ENCODE assay signal across 18 cellular contexts in genomic region chr9:106880081-106880480, GRCh38. TPM values are rescaled to one million over a fixed set of nuclear protein-coding genes. Genes with fewer than 3 reads are reported as not detected.
DNase-seq lines count a peak whose midpoint lies in the region; ATAC-seq and TF ChIP-seq lines count a peak whose summit lies in the region.
"Had no signal": no experiment of that assay in that cellular context is flagged by ENCODE, and none has a peak within 500 bp of the region (broad histone marks: within the 10 kb centered on the region; RNA-seq: fewer than 3 reads in every experiment).

No MANE protein-coding gene starts in this region.

- H2BK12ac ChIP-seq in mesenchymal stem cell (ENCODE audit: low read length in 2 of 2): peak overlapping the region; percentile 38 to 54

- no peak overlapping the region for H4K8ac ChIP-seq in mesenchymal stem cell (ENCODE audit: low read length)

- H3K4me2 ChIP-seq in mesenchymal stem cell (ENCODE audit: low read length, poor library complexity, severe bottlenecking): no peak overlapping the region
- H3K4me2 ChIP-seq: KMS-11 had no signal

- no peak overlapping the region for H3K14ac ChIP-seq in mesenchymal stem cell (ENCODE audit: low read length in 2 of 2)

- peaks cover 20% of the 10 kb centered on the region for H3K36me3 Mint-ChIP-seq in WTC11
- H3K36me3 Mint-ChIP-seq: naive B cell had no signal

- H3K4me3 Mint-ChIP-seq in WTC11: no peak overlapping the region
- H3K4me3 Mint-ChIP-seq: naive B cell, T-helper 17 cell had no signal

- H3K4ac ChIP-seq in mesenchymal stem cell (ENCODE audit: low read depth in 1 of 2, low read length in 2 of 2): peak overlapping the region in 1 of 2 experiments; percentile 54

- peak overlapping the region in 1 of 2 experiments; percentile 0 for H3K18ac ChIP-seq in mesenchymal stem cell (ENCODE audit: low read depth in 1 of 2, low read length in 2 of 2)

- no peak overlapping the region for H2BK5ac ChIP-seq in mesenchymal stem cell (ENCODE audit: low read depth, low read length, poor library complexity, severe bottlenecking)

- ATAC-seq in WTC11 (no peak), HG02642 (IDR thresholded peaks at IDR 0.05; ENCODE audit: poor library complexity, unreplicated experiment) (no peak)
- ATAC-seq: T-helper 17 cell had no signal

- H3K36me3 ChIP-seq in mesenchymal stem cell (ENCODE audit: control insufficient read depth in 1 of 2, insufficient read depth in 2 of 2, low read depth in 1 of 2, low read length in 2 of 2): no peaks in the 10 kb centered on the region
- H3K36me3 ChIP-seq: thoracic aorta had no signal

- no peak overlapping the region for H2BK15ac ChIP-seq in mesenchymal stem cell (ENCODE audit: low read depth, poor library complexity, severe bottlenecking)

- peak overlapping the region; percentile 62 for H3K27ac ChIP-seq in epithelial cell of prostate
- H3K27ac ChIP-seq in mesenchymal stem cell (ENCODE audit: low read length, poor library complexity, severe bottlenecking): peak overlapping the region; percentile 79
- peak overlapping the region; percentile 84 for H3K27ac ChIP-seq in substantia nigra (ENCODE audit: low read depth, low read length, poor library complexity, severe bottlenecking)
- H3K27ac ChIP-seq: KMS-11, thoracic aorta had no signal

- peak overlapping the region; percentile 25; the same call in 1 of the 2 replicates for H3K27ac Mint-ChIP-seq in WTC11
- H3K27ac Mint-ChIP-seq: naive B cell, T-helper 17 cell had no signal

- H3K4me3 ChIP-seq in mesenchymal stem cell (ENCODE audit: insufficient read depth in 1 of 2, low read depth in 1 of 2, low read length in 2 of 2): no peak overlapping the region
- H3K4me3 ChIP-seq: HAP-1, thoracic aorta had no signal

- no peaks in the 10 kb centered on the region for H3K27me3 ChIP-seq in mesenchymal stem cell (ENCODE audit: control insufficient read depth in 1 of 2, insufficient read depth in 1 of 2, low read length in 2 of 2)

- H4K91ac ChIP-seq in mesenchymal stem cell (ENCODE audit: low read length): no peak overlapping the region

- no peak overlapping the region for H3K23ac ChIP-seq in mesenchymal stem cell (ENCODE audit: low read length in 2 of 2)

- no peak overlapping the region for H2AFZ ChIP-seq in mesenchymal stem cell (ENCODE audit: low read depth, low read length)

- no peak for TF ChIP-seq CTCF in WTC11 (IDR thresholded peaks at IDR 0.05)

- H3K9me3 ChIP-seq in mesenchymal stem cell (ENCODE audit: control insufficient read depth, low read length): no peaks in the 10 kb centered on the region
- H3K9me3 ChIP-seq: HAP-1, thoracic aorta had no signal

- H3K79me1 ChIP-seq in mesenchymal stem cell (replicated peaks; ENCODE audit: low read length, poor library complexity, severe bottlenecking): no peaks in the 10 kb centered on the region

- H3K4me1 Mint-ChIP-seq in WTC11: peaks cover 95% of the 10 kb centered on the region
- H3K4me1 Mint-ChIP-seq: naive B cell, T-helper 17 cell had no signal

- no peak overlapping the region for H2BK120ac ChIP-seq in mesenchymal stem cell (ENCODE audit: low read depth, low read length)

- DNase-seq in WTC11 (ENCODE audit: low spot score): no peak
- no peak for DNase-seq in epithelial cell of prostate (ENCODE audit: low read depth, low spot score)
- peak; percentile 69 for DNase-seq in mesenchymal stem cell
- DNase-seq in substantia nigra (lab: John Stamatoyannopoulos, UW): peak in 1 of 49 donors; percentile 12
- no peak for DNase-seq in NCI-H226
- no peak for DNase-seq in NCI-H1105 treated with DMSO at 0.1 percent for 48 hours (lab: John Stamatoyannopoulos, UW)
- no peak for DNase-seq in NAMALWA (ENCODE audit: low spot score)
- DNase-seq: activated CD4-positive, alpha-beta T cell treated with anti-CD3 and anti-CD28 coated beads for 4 hours; activated T-cell treated with anti-CD3 and anti-CD28 coated beads, Interleukin-2, amount 50 U/mL, for 48 hours; DMS153; effector CD4-positive, alpha-beta T cell; naive B cell; NCI-H510A treated with DMSO at 0.1 percent for 48 hours; T-helper 17 cell had no signal

- no peaks in the 10 kb centered on the region for H3K27me3 Mint-ChIP-seq in WTC11 (ENCODE audit: low read depth)
- H3K27me3 Mint-ChIP-seq: T-helper 17 cell had no signal

- H2AK5ac ChIP-seq in mesenchymal stem cell (ENCODE audit: low read length, severe bottlenecking): peak overlapping the region; percentile 47

- 91% methylated on average over 4 of the region's 5 CpGs for WGBS in mesenchymal stem cell

- no peaks in the 10 kb centered on the region for H3K9me3 Mint-ChIP-seq in WTC11
- H3K9me3 Mint-ChIP-seq: naive B cell had no signal

- CTCF ChIA-PET in WTC11 (lab: Charles Lee): no interaction called here

- H3K9ac ChIP-seq in mesenchymal stem cell (ENCODE audit: low read length): peak overlapping the region; percentile 43
- H3K9ac ChIP-seq: KMS-11 had no signal

- H3K4me1 ChIP-seq in mesenchymal stem cell (ENCODE audit: control insufficient read depth, insufficient read depth, low read depth, low read length): peaks cover 19% of the 10 kb centered on the region

- POLR2A ChIA-PET in WTC11 (lab: Charles Lee): no interaction called here

TF ChIP-seq in WTC11, 78 proteins besides CTCF, POLR2A, EP300 and RAD21 (continues in another document):
- TF ChIP-seq GRHL2 (CRISPR knock-in tag; IDR thresholded peaks at IDR 0.05; ENCODE audit: insufficient replicate concordance, severe bottlenecking) (no peak), AR (CRISPR knock-in tag; IDR thresholded peaks at IDR 0.05) (no peak), AFF4 (CRISPR knock-in tag; IDR thresholded peaks at IDR 0.05; ENCODE audit: borderline replicate concordance) (no peak), PREB (CRISPR knock-in tag; IDR thresholded peaks at IDR 0.05; ENCODE audit: borderline replicate concordance) (no peak), NFYB (CRISPR knock-in tag; conservative IDR thresholded peaks at IDR 0.05; ENCODE audit: low read depth) (no peak), ELF4 (CRISPR knock-in tag; IDR thresholded peaks at IDR 0.05; ENCODE audit: low read depth) (no peak)

RNA-seq across cellular contexts. Expression of gene ZNF462, which starts 17.1 kb away (rescaled TPM):
- 101 to 121 TPM (median 103 TPM) in 3 replicates for total RNA-seq in WTC11 (2021)
- 5.2 TPM for polyA plus RNA-seq in mesenchymal stem cell (2013, experiment 1 of 2)
- polyA plus RNA-seq in mesenchymal stem cell (2013, experiment 2 of 2): 5.1 TPM
